ENCODE assay signal across 28 cellular contexts in genomic region chr2:175403599-175404221, GRCh38.
"Had no signal": no experiment of that assay in that cellular context is flagged by ENCODE, and none has a peak within 500 bp of the region (broad histone marks: within the 10 kb centered on the region; RNA-seq: fewer than 3 reads in every experiment).

No MANE protein-coding gene starts in this region.

- H3K4me1 ChIP-seq: colonic mucosa, esophagus muscularis mucosa, esophagus squamous epithelium, foreskin keratinocyte, gastrocnemius medialis, gastroesophageal sphincter, heart left ventricle, heart right ventricle had no signal

- DNase-seq: colonic mucosa; cortex of kidney; dermis blood vessel endothelial cell; dorsolateral prefrontal cortex; effector CD4-positive, alpha-beta T cell; effector CD8-positive, alpha-beta T cell; effector memory CD4-positive, alpha-beta T cell; effector memory CD8-positive, alpha-beta T cell; endodermal cell; erythroblast; esophagus squamous epithelium; foreskin fibroblast; foreskin keratinocyte; foreskin melanocyte; gastrocnemius medialis; glutamatergic neuron; head of caudate nucleus; heart left ventricle; heart right ventricle had no signal

- FAIRE-seq: colon, endometrium, endothelial cell of umbilical vein, frontal cortex had no signal

- H3K4me3 ChIP-seq: colonic mucosa, coronary artery, dorsolateral prefrontal cortex, esophagus muscularis mucosa, esophagus squamous epithelium, gastrocnemius medialis, gastroesophageal sphincter, heart left ventricle, heart right ventricle had no signal

- H3K27ac ChIP-seq: colonic mucosa, coronary artery, dorsolateral prefrontal cortex, epithelial cell of prostate, esophagus muscularis mucosa, esophagus squamous epithelium, foreskin keratinocyte, gastrocnemius medialis, gastroesophageal sphincter, heart left ventricle, heart right ventricle had no signal

- H3K36me3 ChIP-seq: colonic mucosa, esophagus muscularis mucosa, esophagus squamous epithelium, gastrocnemius medialis, gastroesophageal sphincter, heart left ventricle, heart right ventricle had no signal

- H3K9me3 ChIP-seq: colonic mucosa, esophagus muscularis mucosa, esophagus squamous epithelium, gastrocnemius medialis, gastroesophageal sphincter, heart left ventricle, heart right ventricle had no signal

- ATAC-seq: effector memory CD8-positive, alpha-beta T cell; esophagus mucosa; foreskin keratinocyte; gastrocnemius medialis; gastroesophageal sphincter; heart left ventricle; heart right ventricle had no signal

- H3K27me3 ChIP-seq: colonic mucosa, esophagus muscularis mucosa, esophagus squamous epithelium, gastrocnemius medialis had no signal
